Comparison of ENCODE assay signal across 14 cellular contexts in the genomic region with DNA sequence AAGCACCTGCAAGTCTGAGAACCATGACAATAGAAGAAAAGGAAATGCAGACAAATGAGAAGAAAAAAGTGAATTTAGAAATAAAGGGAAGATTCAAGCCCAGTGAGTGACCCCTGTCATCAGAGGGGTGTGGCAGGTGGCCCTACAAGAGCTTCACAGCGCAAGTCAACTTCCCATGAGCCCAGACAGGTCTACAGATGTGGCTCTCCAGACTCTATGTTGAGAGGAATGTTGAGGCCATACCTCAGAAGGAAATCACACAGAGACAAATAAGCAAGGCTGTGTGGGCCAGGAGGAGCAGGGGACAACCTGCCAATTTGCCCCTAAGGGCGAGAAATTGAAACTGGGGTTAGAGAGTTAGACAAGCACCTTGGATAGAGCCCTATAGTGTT.
DNase-seq lines count a peak whose midpoint lies in the region; ATAC-seq lines count a peak whose summit lies in the region.
"Had no signal": no experiment of that assay in that cellular context is flagged by ENCODE, and none has a peak within 500 bp of the region (broad histone marks: within the 10 kb centered on the region; RNA-seq: fewer than 3 reads in every experiment).

No MANE protein-coding gene starts in this region.

- H3K4me3 ChIP-seq in H7 (ENCODE audit: insufficient read depth, low read depth, low read length) = no peak overlapping the region
- H3K4me3 ChIP-seq: SJCRH30 had no signal

- no peaks in the 10 kb centered on the region for H3K36me3 ChIP-seq in H7 (replicated peaks; ENCODE audit: control insufficient read depth, insufficient read depth, low read length)
- H3K36me3 ChIP-seq: SJCRH30 had no signal

- peaks cover 18% of the 10 kb centered on the region for H3K36me3 Mint-ChIP-seq in activated CD8-positive, alpha-beta memory T cell treated with anti-CD3 and anti-CD28 coated beads, Interleukin-2, amount 10 ng/mL, durations not matched to agents 7 days and 5 days
- no peaks in the 10 kb centered on the region for H3K36me3 Mint-ChIP-seq in activated T-helper 17 cell treated with anti-CD3 and anti-CD28 coated beads, Interleukin-2, amount 50 U/mL, for 72 hours (ENCODE audit: low read depth)
- peaks cover 0 to under 1% of the 10 kb centered on the region in 2 donors for H3K36me3 Mint-ChIP-seq in stimulated activated naive B cell treated with anti-CD40 and anti-IgM and Interleukin-4, amounts not matched to agents 10 μg/mL and 1 μg/mL and 100 μg/mL, for 72 hours

- peaks cover 6% of the 10 kb centered on the region for H3K9me3 Mint-ChIP-seq in activated CD8-positive, alpha-beta memory T cell treated with anti-CD3 and anti-CD28 coated beads, Interleukin-2, amount 10 ng/mL, durations not matched to agents 7 days and 5 days (ENCODE audit: low read depth)
- no peaks in the 10 kb centered on the region for H3K9me3 Mint-ChIP-seq in activated T-helper 17 cell treated with anti-CD3 and anti-CD28 coated beads, Interleukin-2, amount 50 U/mL, for 72 hours
- no peaks in the 10 kb centered on the region for H3K9me3 Mint-ChIP-seq in stimulated activated naive B cell treated with anti-CD40 and anti-IgM and Interleukin-4, amounts not matched to agents 10 μg/mL and 1 μg/mL and 100 μg/mL, for 72 hours

- ATAC-seq in activated CD8-positive, alpha-beta memory T cell treated with anti-CD3 and anti-CD28 coated beads, Interleukin-2, amount 10 ng/mL, durations not matched to agents 7 days and 5 days = peak; percentile 27
- ATAC-seq in HG02885 (IDR thresholded peaks at IDR 0.05; ENCODE audit: poor library complexity, unreplicated experiment) (peak; percentile 1), GM19397 (IDR thresholded peaks at IDR 0.05; ENCODE audit: unreplicated experiment) (no peak)
- no peak for ATAC-seq in activated T-helper 17 cell treated with anti-CD3 and anti-CD28 coated beads, Interleukin-2, amount 50 U/mL, for 72 hours (replicated peaks)
- peak in 1 of 2 donors; percentile 6 for ATAC-seq in stimulated activated naive B cell treated with anti-CD40 and anti-IgM and Interleukin-4, amounts not matched to agents 10 μg/mL and 1 μg/mL and 100 μg/mL, for 72 hours (replicated peaks)

- CTCF ChIA-PET in activated CD8-positive, alpha-beta memory T cell treated with anti-CD3 and anti-CD28 coated beads, Interleukin-2, amount 10 ng/mL, durations not matched to agents 7 days and 5 days (lab: Charles Lee) = no interaction called here

- H3K27ac Mint-ChIP-seq in activated CD8-positive, alpha-beta memory T cell treated with anti-CD3 and anti-CD28 coated beads, Interleukin-2, amount 10 ng/mL, durations not matched to agents 7 days and 5 days = peak overlapping the region; percentile 73
- H3K27ac Mint-ChIP-seq in activated T-helper 17 cell treated with anti-CD3 and anti-CD28 coated beads, Interleukin-2, amount 50 U/mL, for 72 hours = peak overlapping the region; percentile 78
- H3K27ac Mint-ChIP-seq in stimulated activated naive B cell treated with anti-CD40 and anti-IgM and Interleukin-4, amounts not matched to agents 10 μg/mL and 1 μg/mL and 100 μg/mL, for 72 hours = peak overlapping the region; percentile 91
- H3K27ac Mint-ChIP-seq: activated naive CD8-positive, alpha-beta T cell treated with anti-CD3 and anti-CD28 coated beads, Interleukin-2, amount 10 ng/mL, durations not matched to agents 7 days and 5 days had no signal

- H3K4me3 Mint-ChIP-seq in activated CD8-positive, alpha-beta memory T cell treated with anti-CD3 and anti-CD28 coated beads, Interleukin-2, amount 10 ng/mL, durations not matched to agents 7 days and 5 days = no peak overlapping the region
- peak overlapping the region; percentile 56 for H3K4me3 Mint-ChIP-seq in activated T-helper 17 cell treated with anti-CD3 and anti-CD28 coated beads, Interleukin-2, amount 50 U/mL, for 72 hours
- H3K4me3 Mint-ChIP-seq in stimulated activated naive B cell treated with anti-CD40 and anti-IgM and Interleukin-4, amounts not matched to agents 10 μg/mL and 1 μg/mL and 100 μg/mL, for 72 hours = peak overlapping the region; percentile 8 to 26
- H3K4me3 Mint-ChIP-seq: activated naive CD8-positive, alpha-beta T cell treated with anti-CD3 and anti-CD28 coated beads, Interleukin-2, amount 10 ng/mL, durations not matched to agents 7 days and 5 days had no signal

- no peaks in the 10 kb centered on the region for H3K27me3 ChIP-seq in H7 (ENCODE audit: control insufficient read depth, insufficient read depth, low read length)
- H3K27me3 ChIP-seq: SJCRH30 had no signal

- DNase-seq in activated CD8-positive, alpha-beta memory T cell treated with anti-CD3 and anti-CD28 coated beads, Interleukin-2, amount 10 ng/mL, durations not matched to agents 7 days and 5 days = no peak
- DNase-seq in activated CD8-positive, alpha-beta memory T cell treated with anti-CD3 and anti-CD28 coated beads for 24 hours = no peak
- no peak for DNase-seq in stimulated activated naive B cell treated with anti-CD40 and anti-IgM and Interleukin-4, amounts not matched to agents 10 μg/mL and 1 μg/mL and 100 μg/mL, for 72 hours
- DNase-seq in H7 (no peak), C1 segment of cervical spinal cord (lab: John Stamatoyannopoulos, UW) (no peak)
- DNase-seq: activated naive CD8-positive, alpha-beta T cell treated with anti-CD3 and anti-CD28 coated beads, Interleukin-2, amount 10 ng/mL, durations not matched to agents 7 days and 5 days; caudate nucleus; COR-L47; GDM1; SJCRH30; stimulated activated CD4-positive, alpha-beta T cell treated with anti-CD3 and anti-CD28 coated beads, Interleukin-4, amount 100 ng/mL, for 1 hour had no signal

- H3K4me1 Mint-ChIP-seq in activated CD8-positive, alpha-beta memory T cell treated with anti-CD3 and anti-CD28 coated beads, Interleukin-2, amount 10 ng/mL, durations not matched to agents 7 days and 5 days = peaks cover 32% of the 10 kb centered on the region
- H3K4me1 Mint-ChIP-seq in activated T-helper 17 cell treated with anti-CD3 and anti-CD28 coated beads, Interleukin-2, amount 50 U/mL, for 72 hours = peaks cover 21% of the 10 kb centered on the region
- peaks cover 15 to 22% of the 10 kb centered on the region in 2 donors for H3K4me1 Mint-ChIP-seq in stimulated activated naive B cell treated with anti-CD40 and anti-IgM and Interleukin-4, amounts not matched to agents 10 μg/mL and 1 μg/mL and 100 μg/mL, for 72 hours

- no peaks in the 10 kb centered on the region for H3K27me3 Mint-ChIP-seq in activated CD8-positive, alpha-beta memory T cell treated with anti-CD3 and anti-CD28 coated beads, Interleukin-2, amount 10 ng/mL, durations not matched to agents 7 days and 5 days
- no peaks in the 10 kb centered on the region for H3K27me3 Mint-ChIP-seq in activated T-helper 17 cell treated with anti-CD3 and anti-CD28 coated beads, Interleukin-2, amount 50 U/mL, for 72 hours
- peaks cover 2 to 17% of the 10 kb centered on the region in 2 donors for H3K27me3 Mint-ChIP-seq in stimulated activated naive B cell treated with anti-CD40 and anti-IgM and Interleukin-4, amounts not matched to agents 10 μg/mL and 1 μg/mL and 100 μg/mL, for 72 hours
- H3K27me3 Mint-ChIP-seq: activated naive CD8-positive, alpha-beta T cell treated with anti-CD3 and anti-CD28 coated beads, Interleukin-2, amount 10 ng/mL, durations not matched to agents 7 days and 5 days had no signal

Comparison
In these comparisons a context has a peak if more than half of its experiments do, and no peak if none do; other contexts are left out.
1. ATAC-seq: peak in activated CD8-positive, alpha-beta memory T cell treated with anti-CD3 and anti-CD28 coated beads, Interleukin-2, amount 10 ng/mL, durations not matched to agents 7 days and 5 days (single experiment) and HG02885 (single experiment); none in activated T-helper 17 cell treated with anti-CD3 and anti-CD28 coated beads, Interleukin-2, amount 50 U/mL, for 72 hours (single experiment) and GM19397 (single experiment).
2. Peak in every context shown above with its lines, with median percentiles within 50 percentile points of each other: H3K27ac Mint-ChIP-seq.